Comparison of ENCODE assay signal across 2 cellular contexts in the genomic region with DNA sequence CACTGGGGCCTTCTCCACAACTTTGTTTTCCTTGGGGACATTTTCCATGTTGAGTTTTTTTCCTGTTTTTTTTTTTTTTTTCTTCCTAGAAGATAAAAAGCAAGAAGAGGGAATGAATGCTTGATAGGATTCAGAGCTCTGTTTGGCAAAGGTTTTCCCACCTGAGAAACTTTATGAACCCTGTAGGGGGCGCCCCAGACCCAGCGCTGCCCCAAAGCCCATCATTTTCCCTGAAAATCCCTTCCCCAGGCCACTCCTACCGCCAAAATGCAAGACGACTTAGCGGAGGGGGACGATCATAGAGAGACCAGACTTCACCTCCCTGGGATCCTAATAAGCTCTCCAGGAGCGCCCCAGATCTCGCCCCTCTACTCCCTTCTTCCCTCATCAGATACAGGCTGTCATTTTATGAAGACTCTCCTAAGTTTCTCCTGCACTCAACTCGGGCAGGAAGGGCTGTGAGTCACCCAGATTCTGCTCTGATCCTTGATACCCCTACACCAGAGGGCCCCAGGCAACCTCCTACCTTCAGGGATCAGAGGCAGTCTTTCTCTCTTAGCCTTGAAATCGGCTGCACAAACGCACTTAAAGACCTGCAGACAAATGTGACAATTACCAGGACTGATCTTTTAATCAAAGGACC.
TF ChIP-seq lines count a peak whose summit lies in the region.

No MANE protein-coding gene starts in this region.

TF ChIP-seq in SK-N-SH, 30 proteins besides CTCF, POLR2A, EP300 and RAD21 (continued from another document):
- TF ChIP-seq FOSL2 (IDR thresholded peaks at IDR 0.05; ENCODE audit: borderline replicate concordance, low read depth), result no peak
- TF ChIP-seq EZH2phosphoT487 (IDR thresholded peaks at IDR 0.05; ENCODE audit: borderline replicate concordance, low read depth), result no peak
- no peak for TF ChIP-seq TAF1 (IDR thresholded peaks at IDR 0.05; ENCODE audit: borderline replicate concordance, low read depth, low read length)
- TF ChIP-seq, protein P1, sequence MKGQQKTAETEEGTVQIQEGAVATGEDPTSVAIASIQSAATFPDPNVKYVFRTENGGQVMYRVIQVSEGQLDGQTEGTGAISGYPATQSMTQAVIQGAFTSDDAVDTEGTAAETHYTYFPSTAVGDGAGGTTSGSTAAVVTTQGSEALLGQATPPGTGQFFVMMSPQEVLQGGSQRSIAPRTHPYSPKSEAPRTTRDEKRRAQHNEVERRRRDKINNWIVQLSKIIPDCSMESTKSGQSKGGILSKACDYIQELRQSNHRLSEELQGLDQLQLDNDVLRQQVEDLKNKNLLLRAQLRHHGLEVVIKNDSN (IDR thresholded peaks at IDR 0.05; ENCODE audit: borderline replicate concordance, low read depth), result no peak
- no peak for TF ChIP-seq GATA2 (CRISPR knock-in tag; IDR thresholded peaks at IDR 0.05)
- no peak for TF ChIP-seq YY1 (IDR thresholded peaks at IDR 0.05; ENCODE audit: low read depth)
- no peak for TF ChIP-seq RFX5 (IDR thresholded peaks at IDR 0.05; ENCODE audit: low read length)
- no peak for TF ChIP-seq FOXM1 (IDR thresholded peaks at IDR 0.05; ENCODE audit: low read depth)
- TF ChIP-seq, protein P2, sequence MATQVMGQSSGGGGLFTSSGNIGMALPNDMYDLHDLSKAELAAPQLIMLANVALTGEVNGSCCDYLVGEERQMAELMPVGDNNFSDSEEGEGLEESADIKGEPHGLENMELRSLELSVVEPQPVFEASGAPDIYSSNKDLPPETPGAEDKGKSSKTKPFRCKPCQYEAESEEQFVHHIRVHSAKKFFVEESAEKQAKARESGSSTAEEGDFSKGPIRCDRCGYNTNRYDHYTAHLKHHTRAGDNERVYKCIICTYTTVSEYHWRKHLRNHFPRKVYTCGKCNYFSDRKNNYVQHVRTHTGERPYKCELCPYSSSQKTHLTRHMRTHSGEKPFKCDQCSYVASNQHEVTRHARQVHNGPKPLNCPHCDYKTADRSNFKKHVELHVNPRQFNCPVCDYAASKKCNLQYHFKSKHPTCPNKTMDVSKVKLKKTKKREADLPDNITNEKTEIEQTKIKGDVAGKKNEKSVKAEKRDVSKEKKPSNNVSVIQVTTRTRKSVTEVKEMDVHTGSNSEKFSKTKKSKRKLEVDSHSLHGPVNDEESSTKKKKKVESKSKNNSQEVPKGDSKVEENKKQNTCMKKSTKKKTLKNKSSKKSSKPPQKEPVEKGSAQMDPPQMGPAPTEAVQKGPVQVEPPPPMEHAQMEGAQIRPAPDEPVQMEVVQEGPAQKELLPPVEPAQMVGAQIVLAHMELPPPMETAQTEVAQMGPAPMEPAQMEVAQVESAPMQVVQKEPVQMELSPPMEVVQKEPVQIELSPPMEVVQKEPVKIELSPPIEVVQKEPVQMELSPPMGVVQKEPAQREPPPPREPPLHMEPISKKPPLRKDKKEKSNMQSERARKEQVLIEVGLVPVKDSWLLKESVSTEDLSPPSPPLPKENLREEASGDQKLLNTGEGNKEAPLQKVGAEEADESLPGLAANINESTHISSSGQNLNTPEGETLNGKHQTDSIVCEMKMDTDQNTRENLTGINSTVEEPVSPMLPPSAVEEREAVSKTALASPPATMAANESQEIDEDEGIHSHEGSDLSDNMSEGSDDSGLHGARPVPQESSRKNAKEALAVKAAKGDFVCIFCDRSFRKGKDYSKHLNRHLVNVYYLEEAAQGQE (IDR thresholded peaks at IDR 0.05; ENCODE audit: low read depth, low read length), result no peak
- no peak for TF ChIP-seq NRF1 (IDR thresholded peaks at IDR 0.05; ENCODE audit: low read depth, low read length)
- no peak for TF ChIP-seq JUND (IDR thresholded peaks at IDR 0.05)
- TF ChIP-seq TCF12 (IDR thresholded peaks at IDR 0.05), result no peak
- TF ChIP-seq POLR2AphosphoS5 (IDR thresholded peaks at IDR 0.05; ENCODE audit: low read depth, low read length), result no peak
- no peak for TF ChIP-seq GABPA (IDR thresholded peaks at IDR 0.05; ENCODE audit: low read depth)
TF ChIP-seq in SK-N-SH: peak in this region for 0.

TF ChIP-seq in SK-N-SH treated with all-trans-retinoic acid at 6 μM for 48 hours, 23 proteins besides CTCF, POLR2A, EP300 and RAD21 (continued from another document):
- TF ChIP-seq, protein P3, sequence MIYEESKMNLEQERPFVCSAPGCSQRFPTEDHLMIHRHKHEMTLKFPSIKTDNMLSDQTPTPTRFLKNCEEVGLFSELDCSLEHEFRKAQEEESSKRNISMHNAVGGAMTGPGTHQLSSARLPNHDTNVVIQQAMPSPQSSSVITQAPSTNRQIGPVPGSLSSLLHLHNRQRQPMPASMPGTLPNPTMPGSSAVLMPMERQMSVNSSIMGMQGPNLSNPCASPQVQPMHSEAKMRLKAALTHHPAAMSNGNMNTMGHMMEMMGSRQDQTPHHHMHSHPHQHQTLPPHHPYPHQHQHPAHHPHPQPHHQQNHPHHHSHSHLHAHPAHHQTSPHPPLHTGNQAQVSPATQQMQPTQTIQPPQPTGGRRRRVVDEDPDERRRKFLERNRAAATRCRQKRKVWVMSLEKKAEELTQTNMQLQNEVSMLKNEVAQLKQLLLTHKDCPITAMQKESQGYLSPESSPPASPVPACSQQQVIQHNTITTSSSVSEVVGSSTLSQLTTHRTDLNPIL (CRISPR knock-in tag; IDR thresholded peaks at IDR 0.05; ENCODE audit: low read depth), result no peak
- TF ChIP-seq PATZ1 (CRISPR knock-in tag; IDR thresholded peaks at IDR 0.05; ENCODE audit: borderline replicate concordance) (no peak), PPARA (CRISPR knock-in tag; IDR thresholded peaks at IDR 0.05; ENCODE audit: borderline replicate concordance) (no peak), ZFP30 (CRISPR knock-in tag; IDR thresholded peaks at IDR 0.05) (no peak), TOX (CRISPR knock-in tag; IDR thresholded peaks at IDR 0.05; ENCODE audit: borderline replicate concordance) (no peak), GLIS3 (CRISPR knock-in tag; IDR thresholded peaks at IDR 0.05) (no peak), TCF4 (CRISPR knock-in tag; IDR thresholded peaks at IDR 0.05; ENCODE audit: borderline replicate concordance) (no peak), CSDC2 (CRISPR knock-in tag; IDR thresholded peaks at IDR 0.05) (no peak), ZC3H10 (CRISPR knock-in tag; IDR thresholded peaks at IDR 0.05) (no peak), ZNF565 (CRISPR knock-in tag; conservative IDR thresholded peaks at IDR 0.05; ENCODE audit: low read depth) (no peak), ESRRG (CRISPR knock-in tag; IDR thresholded peaks at IDR 0.05) (no peak), ARNTL (CRISPR knock-in tag; IDR thresholded peaks at IDR 0.05; ENCODE audit: borderline replicate concordance, low read depth) (no peak)
- TF ChIP-seq, protein P4, sequence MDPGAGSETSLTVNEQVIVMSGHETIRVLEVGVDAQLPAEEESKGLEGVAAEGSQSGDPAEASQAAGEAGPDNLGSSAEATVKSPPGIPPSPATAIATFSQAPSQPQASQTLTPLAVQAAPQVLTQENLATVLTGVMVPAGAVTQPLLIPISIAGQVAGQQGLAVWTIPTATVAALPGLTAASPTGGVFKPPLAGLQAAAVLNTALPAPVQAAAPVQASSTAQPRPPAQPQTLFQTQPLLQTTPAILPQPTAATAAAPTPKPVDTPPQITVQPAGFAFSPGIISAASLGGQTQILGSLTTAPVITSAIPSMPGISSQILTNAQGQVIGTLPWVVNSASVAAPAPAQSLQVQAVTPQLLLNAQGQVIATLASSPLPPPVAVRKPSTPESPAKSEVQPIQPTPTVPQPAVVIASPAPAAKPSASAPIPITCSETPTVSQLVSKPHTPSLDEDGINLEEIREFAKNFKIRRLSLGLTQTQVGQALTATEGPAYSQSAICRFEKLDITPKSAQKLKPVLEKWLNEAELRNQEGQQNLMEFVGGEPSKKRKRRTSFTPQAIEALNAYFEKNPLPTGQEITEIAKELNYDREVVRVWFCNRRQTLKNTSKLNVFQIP (CRISPR knock-in tag; IDR thresholded peaks at IDR 0.05; ENCODE audit: borderline replicate concordance, low read depth), result no peak
- TF ChIP-seq, protein P5, sequence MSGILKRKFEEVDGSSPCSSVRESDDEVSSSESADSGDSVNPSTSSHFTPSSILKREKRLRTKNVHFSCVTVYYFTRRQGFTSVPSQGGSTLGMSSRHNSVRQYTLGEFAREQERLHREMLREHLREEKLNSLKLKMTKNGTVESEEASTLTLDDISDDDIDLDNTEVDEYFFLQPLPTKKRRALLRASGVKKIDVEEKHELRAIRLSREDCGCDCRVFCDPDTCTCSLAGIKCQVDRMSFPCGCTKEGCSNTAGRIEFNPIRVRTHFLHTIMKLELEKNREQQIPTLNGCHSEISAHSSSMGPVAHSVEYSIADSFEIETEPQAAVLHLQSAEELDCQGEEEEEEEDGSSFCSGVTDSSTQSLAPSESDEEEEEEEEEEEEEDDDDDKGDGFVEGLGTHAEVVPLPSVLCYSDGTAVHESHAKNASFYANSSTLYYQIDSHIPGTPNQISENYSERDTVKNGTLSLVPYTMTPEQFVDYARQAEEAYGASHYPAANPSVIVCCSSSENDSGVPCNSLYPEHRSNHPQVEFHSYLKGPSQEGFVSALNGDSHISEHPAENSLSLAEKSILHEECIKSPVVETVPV (CRISPR knock-in tag; IDR thresholded peaks at IDR 0.05), result no peak
